ENCODE assay signal across 30 cellular contexts in the genomic region with DNA sequence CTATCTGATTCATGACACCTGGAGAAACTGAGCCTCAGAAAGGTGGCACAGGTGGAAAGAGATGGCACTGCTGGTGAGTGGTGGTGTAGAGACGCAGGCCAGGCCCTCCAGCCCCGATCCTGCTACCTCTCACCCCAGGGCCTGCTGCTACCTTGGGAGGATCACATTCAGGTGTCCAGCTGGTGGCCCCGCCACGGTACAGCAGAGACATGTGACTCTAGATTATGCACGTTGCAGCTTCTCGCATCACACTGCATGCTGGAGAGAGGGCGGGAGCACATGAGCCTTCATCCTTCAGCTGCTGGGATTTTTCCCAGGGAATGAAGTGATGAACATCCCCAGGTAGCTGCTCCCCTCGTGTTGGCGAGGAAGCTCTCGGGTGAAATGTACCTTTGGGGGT.
"Had no signal": no experiment of that assay in that cellular context is flagged by ENCODE, and none has a peak within 500 bp of the region (broad histone marks: within the 10 kb centered on the region; RNA-seq: fewer than 3 reads in every experiment).

No MANE protein-coding gene starts in this region.

- H3K9me3 Mint-ChIP-seq: activated B cell treated with CpG ODN at 0.5 μM for 24 hours; activated naive CD4-positive, alpha-beta T cell treated with anti-CD3 and anti-CD28 coated beads for 36 hours; activated naive CD4-positive, alpha-beta T cell treated with anti-CD3 and anti-CD28 coated beads, Interleukin-2, amount 50 U/mL, for 24 hours; activated naive CD8-positive, alpha-beta T cell treated with anti-CD3 and anti-CD28 coated beads for 36 hours; activated naive CD8-positive, alpha-beta T cell treated with anti-CD3 and anti-CD28 coated beads, Interleukin-2, amount 50 U/mL, for 24 hours; activated T-helper 1 cell treated with anti-CD3 and anti-CD28 coated beads, Interleukin-12 subunit alpha, Interleukin-12 subunit beta, Interleukin-2, Interleukin-4 antibody, amounts not matched to agents 30 ng/mL and 10 ng/mL and 1 ng/mL, durations not matched to agents 14 hours and 24 hours and 36 hours; activated T-helper 2 cell treated with anti-CD3 and anti-CD28 coated beads, Interferon-gamma antibody, Interleukin-2, Interleukin-4, amounts not matched to agents 10 μg/mL and 5 μg/mL and 100 μg/mL, durations not matched to agents 14 hours and 24 hours and 36 hours; central memory CD8-positive, alpha-beta T cell had no signal

- H3K27ac Mint-ChIP-seq: activated B cell treated with CpG ODN at 0.5 μM for 24 hours; activated CD8-positive, alpha-beta memory T cell treated with anti-CD3 and anti-CD28 coated beads, Interleukin-2, amount 10 ng/mL, durations not matched to agents 7 days and 5 days; activated CD8-positive, alpha-beta T cell treated with anti-CD3 and anti-CD28 coated beads, Interleukin-2, amount 10 ng/mL, durations not matched to agents 7 days and 5 days; activated naive CD4-positive, alpha-beta T cell treated with anti-CD3 and anti-CD28 coated beads for 36 hours; activated naive CD4-positive, alpha-beta T cell treated with anti-CD3 and anti-CD28 coated beads, Interleukin-2, amount 50 U/mL, for 24 hours; activated naive CD8-positive, alpha-beta T cell treated with anti-CD3 and anti-CD28 coated beads for 36 hours; activated naive CD8-positive, alpha-beta T cell treated with anti-CD3 and anti-CD28 coated beads, Interleukin-2, amount 50 U/mL, for 24 hours; activated T-helper 1 cell treated with anti-CD3 and anti-CD28 coated beads, Interleukin-12 subunit alpha, Interleukin-12 subunit beta, Interleukin-2, Interleukin-4 antibody, amounts not matched to agents 30 ng/mL and 10 ng/mL and 1 ng/mL, durations not matched to agents 14 hours and 24 hours and 36 hours; activated T-helper 2 cell treated with anti-CD3 and anti-CD28 coated beads, Interferon-gamma antibody, Interleukin-2, Interleukin-4, amounts not matched to agents 10 μg/mL and 5 μg/mL and 100 μg/mL, durations not matched to agents 14 hours and 24 hours and 36 hours had no signal

- H3K27ac ChIP-seq: ascending aorta, brain microvascular endothelial cell, epithelial cell of prostate, esophagus squamous epithelium, gastroesophageal sphincter had no signal

- H3K4me1 Mint-ChIP-seq: activated B cell treated with CpG ODN at 0.5 μM for 24 hours; activated CD8-positive, alpha-beta memory T cell treated with anti-CD3 and anti-CD28 coated beads, Interleukin-2, amount 10 ng/mL, durations not matched to agents 7 days and 5 days; activated naive CD4-positive, alpha-beta T cell treated with anti-CD3 and anti-CD28 coated beads, Interleukin-2, amount 50 U/mL, for 24 hours; activated naive CD8-positive, alpha-beta T cell treated with anti-CD3 and anti-CD28 coated beads for 36 hours; activated naive CD8-positive, alpha-beta T cell treated with anti-CD3 and anti-CD28 coated beads, Interleukin-2, amount 50 U/mL, for 24 hours; central memory CD8-positive, alpha-beta T cell had no signal

- H3K36me3 Mint-ChIP-seq: activated CD8-positive, alpha-beta memory T cell treated with anti-CD3 and anti-CD28 coated beads, Interleukin-2, amount 10 ng/mL, durations not matched to agents 7 days and 5 days; activated naive CD4-positive, alpha-beta T cell treated with anti-CD3 and anti-CD28 coated beads, Interleukin-2, amount 50 U/mL, for 24 hours; activated naive CD8-positive, alpha-beta T cell treated with anti-CD3 and anti-CD28 coated beads for 36 hours had no signal

- H3K27me3 ChIP-seq: ascending aorta, brain microvascular endothelial cell had no signal

- ATAC-seq: activated CD4-positive, CD25-positive, alpha-beta regulatory T cell treated with anti-CD3 and anti-CD28 coated beads, Interleukin-2, amount 50 U/mL, for 24 hours; activated CD8-positive, alpha-beta memory T cell treated with anti-CD3 and anti-CD28 coated beads, Interleukin-2, amount 10 ng/mL, durations not matched to agents 7 days and 5 days; activated CD8-positive, alpha-beta T cell treated with anti-CD3 and anti-CD28 coated beads, Interleukin-2, amount 10 ng/mL, durations not matched to agents 7 days and 5 days; activated naive CD8-positive, alpha-beta T cell treated with anti-CD3 and anti-CD28 coated beads, Interleukin-2, amount 50 U/mL, for 24 hours; gastroesophageal sphincter had no signal

- H3K4me3 Mint-ChIP-seq: activated B cell treated with CpG ODN at 0.5 μM for 24 hours; activated CD8-positive, alpha-beta memory T cell treated with anti-CD3 and anti-CD28 coated beads, Interleukin-2, amount 10 ng/mL, durations not matched to agents 7 days and 5 days; activated CD8-positive, alpha-beta T cell treated with anti-CD3 and anti-CD28 coated beads, Interleukin-2, amount 10 ng/mL, durations not matched to agents 7 days and 5 days; activated naive CD4-positive, alpha-beta T cell treated with anti-CD3 and anti-CD28 coated beads for 36 hours; activated naive CD4-positive, alpha-beta T cell treated with anti-CD3 and anti-CD28 coated beads, Interleukin-2, amount 50 U/mL, for 24 hours; activated naive CD8-positive, alpha-beta T cell treated with anti-CD3 and anti-CD28 coated beads for 36 hours; activated naive CD8-positive, alpha-beta T cell treated with anti-CD3 and anti-CD28 coated beads, Interleukin-2, amount 50 U/mL, for 24 hours; activated T-helper 1 cell treated with anti-CD3 and anti-CD28 coated beads, Interleukin-12 subunit alpha, Interleukin-12 subunit beta, Interleukin-2, Interleukin-4 antibody, amounts not matched to agents 30 ng/mL and 10 ng/mL and 1 ng/mL, durations not matched to agents 14 hours and 24 hours and 36 hours; central memory CD8-positive, alpha-beta T cell had no signal

- H3K9me3 ChIP-seq: ascending aorta, esophagus squamous epithelium, gastroesophageal sphincter had no signal

- H3K36me3 ChIP-seq: ascending aorta, brain microvascular endothelial cell, esophagus squamous epithelium, gastroesophageal sphincter had no signal

- DNase-seq: activated B cell treated with CpG ODN at 0.5 μM for 24 hours; activated CD4-positive, alpha-beta T cell treated with anti-CD3 and anti-CD28 coated beads for 48 hours; activated CD4-positive, alpha-beta T cell treated with anti-CD3 and anti-CD28 coated beads, Interleukin-2, amount 50 U/mL, for 1 hour; activated CD4-positive, alpha-beta T cell treated with anti-CD3 and anti-CD28 coated beads, Interleukin-2, amount 50 U/mL, for 48 hours; activated CD8-positive, alpha-beta memory T cell treated with anti-CD3 and anti-CD28 coated beads, Interleukin-2, amount 10 ng/mL, durations not matched to agents 7 days and 5 days; activated CD8-positive, alpha-beta memory T cell treated with anti-CD3 and anti-CD28 coated beads, Interleukin-2, amount 50 U/mL, for 4 hours; activated CD8-positive, alpha-beta T cell treated with anti-CD3 and anti-CD28 coated beads, Interleukin-2, amount 10 ng/mL, durations not matched to agents 7 days and 5 days; activated effector memory CD4-positive, alpha-beta T cell treated with anti-CD3 and anti-CD28 coated beads, Interleukin-2, amount 50 U/mL, for 16 hours; activated naive CD4-positive, alpha-beta T cell treated with anti-CD3 and anti-CD28 coated beads for 36 hours; activated naive CD8-positive, alpha-beta T cell treated with anti-CD3 and anti-CD28 coated beads for 36 hours; activated naive CD8-positive, alpha-beta T cell treated with anti-CD3 and anti-CD28 coated beads, Interleukin-2, amount 50 U/mL, for 24 hours; activated T-cell treated with anti-CD3 and anti-CD28 coated beads, Interleukin-2, amount 50 U/mL, for 1 hour; activated T-cell treated with anti-CD3 and anti-CD28 coated beads, Interleukin-2, amount 50 U/mL, for 48 hours; brain microvascular endothelial cell; effector CD8-positive, alpha-beta T cell; esophagus squamous epithelium; foreskin melanocyte; head of caudate nucleus; T-helper 2 cell had no signal

- H3K4me3 ChIP-seq: ascending aorta, esophagus squamous epithelium, gastroesophageal sphincter had no signal

- H3K4me1 ChIP-seq: ascending aorta had no signal

- FAIRE-seq: bronchial epithelial cell, endometrium, endothelial cell of umbilical vein had no signal

- H3K27me3 Mint-ChIP-seq: activated B cell treated with CpG ODN at 0.5 μM for 24 hours; activated CD8-positive, alpha-beta memory T cell treated with anti-CD3 and anti-CD28 coated beads, Interleukin-2, amount 10 ng/mL, durations not matched to agents 7 days and 5 days; activated naive CD8-positive, alpha-beta T cell treated with anti-CD3 and anti-CD28 coated beads for 36 hours; activated naive CD8-positive, alpha-beta T cell treated with anti-CD3 and anti-CD28 coated beads, Interleukin-2, amount 50 U/mL, for 24 hours had no signal
